Comparison of ENCODE assay signal across 19 cellular contexts in the genomic region with DNA sequence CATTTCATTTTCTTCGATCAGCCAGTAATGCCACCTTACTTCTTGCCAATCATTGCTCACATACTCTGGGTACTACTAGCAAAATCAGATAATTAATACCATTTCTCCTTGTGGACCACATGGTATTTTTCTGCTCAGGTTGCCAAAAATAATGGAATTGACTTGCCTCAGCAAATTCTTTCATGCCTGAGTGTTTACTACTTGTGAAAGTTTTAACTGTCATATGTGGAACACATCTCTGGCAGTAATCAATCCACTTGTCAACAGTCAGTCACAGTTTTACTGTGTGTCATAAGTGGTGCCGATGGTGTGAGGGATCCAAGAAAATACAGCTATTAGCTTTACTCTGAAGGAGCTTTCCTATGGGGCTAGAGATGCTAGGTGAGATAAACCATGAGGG. TPM values are rescaled to one million over a fixed set of nuclear protein-coding genes. Genes with fewer than 3 reads are reported as not detected.
DNase-seq lines count a peak whose midpoint lies in the region; ATAC-seq, FAIRE-seq and TF ChIP-seq lines count a peak whose summit lies in the region.
"Had no signal": no experiment of that assay in that cellular context is flagged by ENCODE, and none has a peak within 500 bp of the region (broad histone marks: within the 10 kb centered on the region; RNA-seq: fewer than 3 reads in every experiment).

No MANE protein-coding gene starts in this region.

- H3K27me3 Mint-ChIP-seq in astrocyte (ENCODE audit: low read depth, unreplicated experiment) = no peaks in the 10 kb centered on the region
- no peaks in the 10 kb centered on the region for H3K27me3 Mint-ChIP-seq in progenitor cell of endocrine pancreas
- H3K27me3 Mint-ChIP-seq in nephron progenitor cell (ENCODE audit: low read depth, poor library complexity) = peaks cover 2% of the 10 kb centered on the region

- intact Hi-C loops in HepG2 (cut with micrococcal nuclease; ENCODE audit: unreplicated experiment) (no loop called here), right lobe of liver (cut with DNase I) (no loop called here)

- DNase-seq in HepG2 (ENCODE audit: low spot score) (no peak), right lobe of liver (no peak), GM04504 (ENCODE audit: low read depth) (peak; percentile 29), astrocyte (ENCODE audit: low read depth) (no peak), progenitor cell of endocrine pancreas (ENCODE audit: low spot score, unreplicated experiment) (no peak), NCI-H2196 (lab: John Stamatoyannopoulos, UW; ENCODE audit: unreplicated experiment) (no peak), nephron progenitor cell (no peak)
- DNase-seq: C1 segment of cervical spinal cord; CD8-positive, alpha-beta T cell; DND-41; GOT3; Kasumi-1; MG63; NCI-H1417; NCI-H1694 treated with DMSO at 0.1 percent for 48 hours; NCI-H2081 treated with DMSO at 0.1 percent for 48 hours had no signal

- WGBS in HepG2 (ENCODE audit: low lambda C conversion rate) = 98% methylated on average over 2 of the region's 2 CpGs
- 77% methylated on average over 2 of the region's 2 CpGs for WGBS in right lobe of liver (ENCODE audit: insufficient coverage, low coverage, low lambda C conversion rate, missing lambda C conversion rate)

- no peaks in the 10 kb centered on the region for H3K9me3 Mint-ChIP-seq in astrocyte (ENCODE audit: unreplicated experiment)
- no peaks in the 10 kb centered on the region for H3K9me3 Mint-ChIP-seq in progenitor cell of endocrine pancreas (ENCODE audit: low read depth)
- no peaks in the 10 kb centered on the region for H3K9me3 Mint-ChIP-seq in nephron progenitor cell
- H3K9me3 Mint-ChIP-seq: CD8-positive, alpha-beta T cell had no signal

- H3K9ac ChIP-seq in HepG2 (ENCODE audit: insufficient read depth, low read depth, low read length) (no peak overlapping the region), astrocyte (ENCODE audit: low read length) (no peak overlapping the region)

- BruUV-seq in HepG2 (replicated peaks; lab: Mats Ljungman, UMichigan) = no TSS peak

- ATAC-seq in HepG2 = no peak
- ATAC-seq in right lobe of liver = no peak
- no peak for ATAC-seq in HG02884 (IDR thresholded peaks at IDR 0.05; ENCODE audit: unreplicated experiment)
- ATAC-seq: CD8-positive, alpha-beta T cell; HCT116; Panc1 had no signal

- H3K36me3 Mint-ChIP-seq in astrocyte (ENCODE audit: low read depth, unreplicated experiment) (peaks cover 28% of the 10 kb centered on the region), progenitor cell of endocrine pancreas (ENCODE audit: insufficient read depth) (peaks cover 15% of the 10 kb centered on the region), nephron progenitor cell (ENCODE audit: low read depth) (peaks cover 59% of the 10 kb centered on the region)

- no peak for FAIRE-seq in HepG2 (lab: Jason Lieb, UNC)
- peak; percentile 20 for FAIRE-seq in astrocyte (lab: Jason Lieb, UNC)

- no peak overlapping the region for H3K27ac ChIP-seq in HepG2 (ENCODE audit: extremely low read length, insufficient read depth, low read length)
- no peak overlapping the region for H3K27ac ChIP-seq in right lobe of liver
- H3K27ac ChIP-seq in astrocyte (ENCODE audit: low read depth, low read length) = no peak overlapping the region

- no peaks in the 10 kb centered on the region for H3K79me2 ChIP-seq in HepG2 (ENCODE audit: insufficient read depth, low read length)
- no peaks in the 10 kb centered on the region for H3K79me2 ChIP-seq in astrocyte (ENCODE audit: insufficient read depth, low read length)

- in situ Hi-C loops in HepG2 (cut with HindIII; ENCODE audit: extremely low pct_ligation_motif_present, low pct_unique_long_range_greater_than_20kb) = no loop called here

- H2AFZ ChIP-seq in HepG2 (ENCODE audit: low read length) (no peak overlapping the region), astrocyte (ENCODE audit: low read depth, low read length) (no peak overlapping the region)

- POLR2A ChIA-PET in HepG2 (lab: Yijun Ruan, JAX) = no interaction called here

- CTCF ChIA-PET in HepG2 (lab: Yijun Ruan, JAX; ENCODE audit: low intra/inter-chr PET ratio, low total read pairs) = no interaction called here

- H3K4me1 Mint-ChIP-seq in astrocyte (ENCODE audit: low read depth, unreplicated experiment) (no peaks in the 10 kb centered on the region), progenitor cell of endocrine pancreas (ENCODE audit: low read depth) (no peaks in the 10 kb centered on the region), nephron progenitor cell (no peaks in the 10 kb centered on the region)

- H3K27ac Mint-ChIP-seq in astrocyte (ENCODE audit: unreplicated experiment) (no peak overlapping the region), progenitor cell of endocrine pancreas (no peak overlapping the region), nephron progenitor cell (no peak overlapping the region)
- H3K27ac Mint-ChIP-seq: CD8-positive, alpha-beta T cell had no signal

- no peak for TF ChIP-seq RAD21 in HepG2 (CRISPR knock-in tag; IDR thresholded peaks at IDR 0.05)

- peaks cover 18 to 81% of the 10 kb centered on the region in 2 experiments for H3K36me3 ChIP-seq in HepG2 (replicated peaks in 1 of 2; ENCODE audit: control insufficient read depth in 1 of 2, insufficient read depth in 2 of 2, low read length in 2 of 2)
- H3K36me3 ChIP-seq in right lobe of liver = peaks cover under 1 to 85% (median 26%) of the 10 kb centered on the region in 4 donors
- H3K36me3 ChIP-seq in astrocyte (ENCODE audit: insufficient read depth, low read length) = peaks cover 44% of the 10 kb centered on the region
- H3K36me3 ChIP-seq: MG63 had no signal

- H3K4me1 ChIP-seq in HepG2 (ENCODE audit: insufficient read depth, low read length) = no peaks in the 10 kb centered on the region
- no peaks in the 10 kb centered on the region for H3K4me1 ChIP-seq in right lobe of liver
- H3K4me1 ChIP-seq in astrocyte (ENCODE audit: insufficient read depth, low read length) = no peaks in the 10 kb centered on the region

- no peak for TF ChIP-seq POLR2A in HepG2 (IDR thresholded peaks at IDR 0.05; ENCODE audit: insufficient read depth in 1 of 2, low read depth in 2 of 2, low read length in 2 of 2)
- no peak for TF ChIP-seq POLR2A in right lobe of liver (IDR thresholded peaks at IDR 0.05)

- H3K9me3 ChIP-seq in HepG2 (ENCODE audit: low read length) = no peaks in the 10 kb centered on the region
- H3K9me3 ChIP-seq in right lobe of liver = no peaks in the 10 kb centered on the region
- no peaks in the 10 kb centered on the region for H3K9me3 ChIP-seq in astrocyte (ENCODE audit: insufficient read depth, low read depth, low read length)
- H3K9me3 ChIP-seq: MG63 had no signal

- H3K4me3 Mint-ChIP-seq in astrocyte (ENCODE audit: unreplicated experiment) (no peak overlapping the region), progenitor cell of endocrine pancreas (ENCODE audit: low read depth) (no peak overlapping the region), nephron progenitor cell (no peak overlapping the region)
- H3K4me3 Mint-ChIP-seq: CD8-positive, alpha-beta T cell had no signal

- H3K27me3 ChIP-seq in HepG2 (ENCODE audit: control insufficient read depth in 1 of 2, insufficient read depth in 2 of 2, low read length in 2 of 2) (no peaks in the 10 kb centered on the region), right lobe of liver (no peaks in the 10 kb centered on the region), astrocyte (ENCODE audit: insufficient read depth, low read length) (no peaks in the 10 kb centered on the region)
- H3K27me3 ChIP-seq: MG63 had no signal

- no peak overlapping the region for H3K4me2 ChIP-seq in HepG2 (ENCODE audit: low read depth, low read length)
- no peak overlapping the region for H3K4me2 ChIP-seq in astrocyte (ENCODE audit: low read length)

- H4K20me1 ChIP-seq in HepG2 (ENCODE audit: insufficient read depth, low read length) (no peaks in the 10 kb centered on the region), astrocyte (ENCODE audit: insufficient read depth, low read length) (no peaks in the 10 kb centered on the region)

- no peak for TF ChIP-seq EP300 in HepG2 (IDR thresholded peaks at IDR 0.05; ENCODE audit: low read depth in 2 of 2, low read length in 2 of 2)
- no peak for TF ChIP-seq EP300 in HepG2 (CRISPR knock-in tag; IDR thresholded peaks at IDR 0.05; ENCODE audit: borderline replicate concordance)

- TF ChIP-seq CTCF in HepG2 (CRISPR knock-in tag; IDR thresholded peaks at IDR 0.05) (no peak), right lobe of liver (IDR thresholded peaks at IDR 0.05) (no peak), astrocyte (IDR thresholded peaks at IDR 0.05; ENCODE audit: insufficient read depth, low read depth, low read length) (no peak), progenitor cell of endocrine pancreas (IDR thresholded peaks at IDR 0.05; ENCODE audit: unreplicated experiment) (no peak), nephron progenitor cell (IDR thresholded peaks at IDR 0.05) (no peak)

- H3K4me3 ChIP-seq in HepG2 (replicated peaks in 1 of 3; ENCODE audit: insufficient read depth in 1 of 3, low read depth in 2 of 3, low read length in 3 of 3) (no peak overlapping the region), right lobe of liver (no peak overlapping the region), astrocyte (ENCODE audit: insufficient read depth, low read depth, low read length) (no peak overlapping the region)
- H3K4me3 ChIP-seq: MG63 had no signal

RNA-seq across cellular contexts. Expression of a gene that starts 55.3 kb away (rescaled TPM):
- total RNA-seq in HepG2 (2016; rRNA removed; fragmentation: Illumina TruSeq; extraction: Trizol) = 29.3 and 48.0 TPM in 2 replicates
- 7.9 and 9.8 TPM in 2 replicates for total RNA-seq in HepG2 (2016; cell fraction: cytosol; rRNA removed; fragmentation: Illumina TruSeq; extraction: Trizol; ENCODE audit: low read depth)
- total RNA-seq in HepG2 (2016; cell fraction: insoluble cytoplasmic fraction; rRNA removed; fragmentation: Illumina TruSeq; extraction: Trizol) = 32.7 and 43.1 TPM in 2 replicates
- 16.2 and 17.0 TPM in 2 replicates for total RNA-seq in HepG2 (2016; cell fraction: membrane; rRNA removed; fragmentation: Illumina TruSeq; extraction: Trizol)
- 13.7 and 14.8 TPM in 2 replicates for total RNA-seq in HepG2 (2016; cell fraction: nucleus; rRNA removed; fragmentation: Illumina TruSeq; extraction: Trizol)
- polyA plus RNA-seq in HepG2 (2011; rRNA removed) = 40.1 and 52.0 TPM in 2 replicates
- 18.8 and 23.8 TPM in 2 replicates for polyA plus RNA-seq in HepG2 (2011; cell fraction: cytosol; rRNA removed)
- polyA plus RNA-seq in HepG2 (2011; cell fraction: nucleus; rRNA removed) = 13.6 and 18.8 TPM in 2 replicates
- polyA plus RNA-seq in HepG2 (2012) = 19.1 and 21.2 TPM in 2 replicates
- 3.8 and 5.5 TPM in 2 replicates for polyA plus RNA-seq in HepG2 (2016; cell fraction: cytosol; fragmentation: Illumina TruSeq; extraction: Trizol; ENCODE audit: low read depth)
- polyA plus RNA-seq in HepG2 (2016; cell fraction: insoluble cytoplasmic fraction; fragmentation: Illumina TruSeq; extraction: Trizol; ENCODE audit: low read depth) = 50.7 and 55.1 TPM in 2 replicates
- 9.8 and 10.0 TPM in 2 replicates for polyA plus RNA-seq in HepG2 (2016; cell fraction: membrane; fragmentation: Illumina TruSeq; extraction: Trizol; ENCODE audit: low read depth)
- 17.9 and 19.4 TPM in 2 replicates for polyA plus RNA-seq in HepG2 (2016; cell fraction: nucleus; fragmentation: Illumina TruSeq; extraction: Trizol; ENCODE audit: insufficient read depth, low read depth)
- 27.0 and 148 TPM in 2 replicates for polyA minus RNA-seq in HepG2 (2011; rRNA and poly(A)+ RNA removed; ENCODE audit: low replicate concordance)
- polyA minus RNA-seq in HepG2 (2011; cell fraction: cytosol; rRNA and poly(A)+ RNA removed) = 21.1 and 25.7 TPM in 2 replicates
- 22.0 and 23.3 TPM in 2 replicates for polyA minus RNA-seq in HepG2 (2011; cell fraction: nucleus; rRNA and poly(A)+ RNA removed)
- 10 to 100 TPM in 5 of 6 experiments, 1 to 10 TPM in 1; 7.3 to 19.9 (median 13.4) TPM for total RNA-seq in right lobe of liver
- total RNA-seq in astrocyte = 23.3 and 25.0 TPM in 2 replicates
- total RNA-seq in progenitor cell of endocrine pancreas = 30.1 and 32.1 TPM in 2 replicates
